In genomic region chr5:149550608-149551226, GRCh38 we compare ENCODE assay signal across 8 cellular contexts. TPM values are rescaled to one million over a fixed set of nuclear protein-coding genes. Genes with fewer than 3 reads are reported as not detected.
DNase-seq lines count a peak whose midpoint lies in the region; ATAC-seq and TF ChIP-seq lines count a peak whose summit lies in the region.

No MANE protein-coding gene starts in this region.

- H3F3A ChIP-seq in GM23338 (replicated peaks; ENCODE audit: low read depth) = 0 out of 2 replicates have a peak, but pooled peaks cover 5% of the 10 kb centered on the region

- H3K36me3 ChIP-seq in DND-41 (ENCODE audit: insufficient read depth, low read length) (peaks cover 51% of the 10 kb centered on the region), GM23338 (ENCODE audit: insufficient read depth) (peaks cover 10% of the 10 kb centered on the region; the same call in 1 of the 2 replicates), duodenal mucosa (ENCODE audit: control insufficient read depth in 1 of 2, insufficient read depth in 2 of 2, low read length in 2 of 2) (peaks cover 13 to 25% of the 10 kb centered on the region in 2 donors), mucosa of rectum (ENCODE audit: control insufficient read depth in 2 of 2, insufficient read depth in 2 of 2, low read length in 2 of 2) (peaks cover 2 to 11% of the 10 kb centered on the region in 2 donors), aorta (ENCODE audit: control insufficient read depth in 1 of 2, insufficient read depth in 2 of 2, low read length in 1 of 2) (no peaks in the 10 kb centered on the region)

- no peaks in the 10 kb centered on the region for H3K27me3 ChIP-seq in DND-41 (ENCODE audit: insufficient read depth, low read length, poor library complexity)
- no peaks in the 10 kb centered on the region for H3K27me3 ChIP-seq in GM23338 (ENCODE audit: insufficient read depth)
- H3K27me3 ChIP-seq in duodenal mucosa (ENCODE audit: control insufficient read depth in 1 of 2, insufficient read depth in 2 of 2, low read length in 2 of 2) = no peaks in the 10 kb centered on the region
- H3K27me3 ChIP-seq in mucosa of rectum (ENCODE audit: control insufficient read depth in 2 of 2, insufficient read depth in 2 of 2, low read length in 2 of 2) = no peaks in the 10 kb centered on the region
- no peaks in the 10 kb centered on the region for H3K27me3 ChIP-seq in aorta (ENCODE audit: control insufficient read depth in 1 of 2, insufficient read depth in 2 of 2, low read length in 1 of 2)

- WGBS in aorta, 2 donors = 0 to 1% methylated on average over 39 of the region's 39 CpGs

- no peak for TF ChIP-seq CTCF in DND-41 (IDR thresholded peaks at IDR 0.05; ENCODE audit: borderline replicate concordance, extremely low read depth, low read length, poor library complexity, severe bottlenecking)
- no peak for TF ChIP-seq CTCF in GM23338 (conservative IDR thresholded peaks at IDR 0.05; ENCODE audit: low read depth in 2 of 2)

- H3K4me3 ChIP-seq in DND-41 (ENCODE audit: low read depth in 1 of 2, low read length in 2 of 2) (peak overlapping the region; percentile 70 to 92), GM23338 (peak overlapping the region; percentile 96), duodenal mucosa (ENCODE audit: low read depth in 1 of 2, low read length in 2 of 2) (peak overlapping the region; percentile 79 to 96), mucosa of rectum (ENCODE audit: low read length in 2 of 2) (peak overlapping the region; percentile 99 to 100), aorta (ENCODE audit: low read length in 2 of 2) (peak overlapping the region; percentile 78 to 90)

- H3K4me2 ChIP-seq in DND-41 (ENCODE audit: insufficient read depth, low read length) (peak overlapping the region; percentile 70), GM23338 (peak overlapping the region; percentile 92)

- H3K9me3 Mint-ChIP-seq in GM23338 = peaks cover 3% of the 10 kb centered on the region; the same call in 1 of the 3 replicates

- peak overlapping the region; percentile 94 for H3K27ac ChIP-seq in DND-41 (ENCODE audit: low read length)
- peak overlapping the region; percentile 91 for H3K27ac ChIP-seq in GM23338 (ENCODE audit: low read depth)
- H3K27ac ChIP-seq in duodenal mucosa (ENCODE audit: low read depth, low read length) = peak overlapping the region; percentile 91
- peak overlapping the region; percentile 97 to 99 for H3K27ac ChIP-seq in mucosa of rectum (ENCODE audit: low read depth in 2 of 2, low read length in 2 of 2)
- H3K27ac ChIP-seq in aorta (ENCODE audit: low read depth in 1 of 2, low read length in 2 of 2) = peak overlapping the region; percentile 84 to 94

- H2AFZ ChIP-seq in DND-41 (ENCODE audit: low read depth, low read length) (peak overlapping the region; percentile 64), GM23338 (no peak overlapping the region)

- peak; percentile 10 for ATAC-seq in DND-41 (ENCODE audit: insufficient read depth, low read depth)
- ATAC-seq in GM23338 = peak; percentile 2; the same call in 2 of the 3 replicates
- ATAC-seq in aorta (ENCODE audit: low FRiP score) = peak; percentile 31

- peaks cover 62% of the 10 kb centered on the region for H3K79me2 ChIP-seq in DND-41 (ENCODE audit: insufficient read depth, low read length)
- H3K79me2 ChIP-seq in GM23338 (replicated peaks; ENCODE audit: insufficient read depth) = peaks cover 53% of the 10 kb centered on the region

- H4K20me1 ChIP-seq in DND-41 (ENCODE audit: insufficient read depth, low read length) = peaks cover 12% of the 10 kb centered on the region; the same call in 1 of the 2 replicates
- peaks cover 20% of the 10 kb centered on the region for H4K20me1 ChIP-seq in GM23338 (replicated peaks; ENCODE audit: insufficient read depth)

- intact Hi-C loops in aorta (cut with DNase I) = loop anchor here in 1 of 2 donors (5.0 kb wide), 1 partner anchor 103 kb away; no protein-coding TSS in a partner anchor

- no peaks in the 10 kb centered on the region for H3K9me2 ChIP-seq in GM23338 (ENCODE audit: insufficient read depth)

- DNase-seq in DND-41 = no peak
- no peak for DNase-seq in GM23338 (ENCODE audit: low spot score)
- DNase-seq in RPMI8226 = peak; percentile 33
- peak in 1 of 2 donors; percentile 62 for DNase-seq in aorta
- DNase-seq in middle frontal gyrus (ENCODE audit: extremely low spot score, low spot score) = no peak
- DNase-seq in NCI-H2171 treated with DMSO at 0.1 percent for 48 hours (lab: John Stamatoyannopoulos, UW) = no peak

- H3K4me1 ChIP-seq in DND-41 (ENCODE audit: insufficient read depth, low read length) (peaks cover 40% of the 10 kb centered on the region), GM23338 (ENCODE audit: insufficient read depth) (peaks cover 33% of the 10 kb centered on the region), duodenal mucosa (ENCODE audit: control insufficient read depth in 1 of 2, insufficient read depth in 2 of 2, low read length in 2 of 2) (peaks cover 17 to 27% of the 10 kb centered on the region in 2 donors), mucosa of rectum (ENCODE audit: control insufficient read depth in 2 of 2, insufficient read depth in 2 of 2, low read length in 2 of 2) (peaks cover 27% of the 10 kb centered on the region in 2 donors), aorta (ENCODE audit: control insufficient read depth in 1 of 2, insufficient read depth in 2 of 2, low read length in 2 of 2) (no peaks in the 10 kb centered on the region)

- H3K9ac ChIP-seq in DND-41 (ENCODE audit: low read depth, low read length) = peak overlapping the region; percentile 75
- peak overlapping the region; percentile 94 to 100 for H3K9ac ChIP-seq in duodenal mucosa (ENCODE audit: low read depth in 1 of 2, low read length in 2 of 2)
- H3K9ac ChIP-seq in mucosa of rectum (ENCODE audit: low read depth in 1 of 2, low read length in 2 of 2) = peak overlapping the region; percentile 100

- H3K4me3 Mint-ChIP-seq in GM23338 = peak overlapping the region; percentile 97

- peaks cover 51% of the 10 kb centered on the region for H3K36me3 Mint-ChIP-seq in GM23338 (ENCODE audit: low read depth)

- H3K4me1 Mint-ChIP-seq in GM23338 = peaks cover 35% of the 10 kb centered on the region

- peaks cover 8% of the 10 kb centered on the region for H3K27me3 Mint-ChIP-seq in GM23338 (ENCODE audit: insufficient read depth, low read depth, poor library complexity)

- H3K9me3 ChIP-seq in DND-41 (ENCODE audit: insufficient read depth, low read length, severe bottlenecking) (no peaks in the 10 kb centered on the region), duodenal mucosa (ENCODE audit: control insufficient read depth in 1 of 2, low read length in 2 of 2) (no peaks in the 10 kb centered on the region), mucosa of rectum (ENCODE audit: control insufficient read depth in 2 of 2, low read length in 2 of 2) (no peaks in the 10 kb centered on the region), aorta (ENCODE audit: control insufficient read depth, low read length) (no peaks in the 10 kb centered on the region)

- peak overlapping the region; percentile 98 for H3K27ac Mint-ChIP-seq in GM23338

RNA-seq across cellular contexts. Expression of gene CSNK1A1, which starts 0.5 kb away (rescaled TPM):
- 233 and 235 TPM in 2 replicates for total RNA-seq in GM23338 (2014; rRNA removed; shearing (Covaris generic))
- polyA plus RNA-seq in GM23338 (2016; fragmentation: Nextera tagmentation; extraction: Ambion mirVana) = 110 and 114 TPM in 2 replicates
- total RNA-seq in aorta = 100 to 1,000 TPM; 226 to 242 TPM
- polyA plus RNA-seq in aorta = 100 to 1,000 TPM; 100 to 103 TPM

RNA-seq across cellular contexts. Expression of gene ARHGEF37, which starts 30.6 kb away (rescaled TPM):
- total RNA-seq in GM23338 (2014; rRNA removed; shearing (Covaris generic)) = 0.12 and 0.14 TPM in 2 replicates
- polyA plus RNA-seq in GM23338 (2016; fragmentation: Nextera tagmentation; extraction: Ambion mirVana) = 0.78 and 0.79 TPM in 2 replicates
- total RNA-seq in aorta = 10 to 100 TPM in 1 of 2 donors, 1 to 10 TPM in 1; 9.7 to 18.0 TPM
- polyA plus RNA-seq in aorta = 1 to 10 TPM; 2.7 to 8.8 TPM
